In genomic region chr5:137312060-137312459, GRCh38 we compare ENCODE assay signal across 1 cellular context.
A peak's percentile ranks its signal among the peaks of the same experiment; 100 is the strongest.
TF ChIP-seq lines count a peak whose summit lies in the region.

No MANE protein-coding gene starts in this region.

TF ChIP-seq in GM23338, 12 proteins besides CTCF, POLR2A, EP300 and RAD21 (continued from another document):
- TF ChIP-seq ZNF462 (CRISPR knock-in tag; IDR thresholded peaks at IDR 0.05) (peak; percentile 93), ZNF114 (CRISPR knock-in tag; IDR thresholded peaks at IDR 0.05) (no peak)
TF ChIP-seq in GM23338: peak in this region for 1.
